ENCODE assay signal across 23 cellular contexts in the genomic region with DNA sequence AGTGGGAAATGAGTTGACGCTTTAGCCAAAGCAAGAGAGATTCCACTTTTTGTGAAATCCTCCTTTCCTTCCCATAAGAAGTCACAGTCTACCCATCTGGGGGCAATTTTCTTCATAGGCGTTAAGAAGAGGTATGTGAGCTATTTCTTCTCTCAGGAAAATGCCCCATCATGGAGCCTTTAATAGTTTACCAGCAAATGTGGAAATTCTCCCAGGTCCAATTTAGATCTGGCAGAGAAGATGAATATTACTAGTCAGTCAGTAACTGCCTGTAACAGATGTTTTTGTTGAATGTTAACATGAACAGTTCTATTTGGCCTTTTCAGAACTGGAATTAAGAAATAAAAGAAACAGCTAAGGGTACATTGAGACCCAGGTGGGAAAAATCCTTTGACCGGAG.
"Had no signal": no experiment of that assay in that cellular context is flagged by ENCODE, and none has a peak within 500 bp of the region (broad histone marks: within the 10 kb centered on the region; RNA-seq: fewer than 3 reads in every experiment).

No MANE protein-coding gene starts in this region.

- H3K9me3 Mint-ChIP-seq: dendritic cell treated with granulocyte-macrophage colony-stimulating factor and Interleukin-4, amounts not matched to agents 40 ng/mL and 50 ng/mL, for 4 days; endodermal cell; memory B cell; natural killer cell treated with Interleukin-12 subunit alpha and Interleukin-12 subunit beta and Interleukin-15 and Interleukin-18, amount 100 ng/mL, for 72 hours; neural crest cell; stimulated activated naive CD8-positive, alpha-beta T cell treated with anti-CD3 and anti-CD28 coated beads, Interleukin-15, amount 100 ng/mL, for 72 hours; type B pancreatic cell had no signal

- DNase-seq: central memory CD4-positive, alpha-beta T cell; colonic mucosa; effector CD8-positive, alpha-beta T cell; endodermal cell; head of caudate nucleus; kidney; right lobe of liver; small intestine; stimulated activated CD4-positive, alpha-beta T cell treated with anti-CD3 and anti-CD28 coated beads, Interleukin-15, amount 100 ng/mL, for 24 hours; stimulated activated CD4-positive, alpha-beta T cell treated with anti-CD3 and anti-CD28 coated beads, Interleukin-2, amount 100 ng/mL, for 48 hours; stimulated activated naive B cell treated with anti-CD40 and anti-IgM and Interleukin-4, amounts not matched to agents 10 μg/mL and 1 μg/mL and 100 μg/mL, for 72 hours; stimulated activated naive CD8-positive, alpha-beta T cell treated with anti-CD3 and anti-CD28 coated beads, Interleukin-15, amount 100 ng/mL, for 72 hours had no signal

- H3K27ac ChIP-seq: colonic mucosa, hepatocyte, neutrophil, parathyroid adenoma, right lobe of liver, suprapubic skin had no signal

- H3K79me2 ChIP-seq: hepatocyte, parathyroid adenoma had no signal

- H3K4me2 ChIP-seq: hepatocyte had no signal

- H2AFZ ChIP-seq: hepatocyte, parathyroid adenoma had no signal

- H3K27me3 ChIP-seq: colonic mucosa, hepatocyte, neutrophil, right lobe of liver, suprapubic skin had no signal

- H3K9ac ChIP-seq: parathyroid adenoma had no signal

- H3K9me3 ChIP-seq: colonic mucosa, neutrophil, right lobe of liver, suprapubic skin had no signal

- H3K4me3 Mint-ChIP-seq: dendritic cell treated with granulocyte-macrophage colony-stimulating factor and Interleukin-4, amounts not matched to agents 40 ng/mL and 50 ng/mL, for 4 days; endodermal cell; memory B cell; natural killer cell treated with Interleukin-12 subunit alpha and Interleukin-12 subunit beta and Interleukin-15 and Interleukin-18, amount 100 ng/mL, for 72 hours; neural crest cell; stimulated activated naive B cell treated with anti-CD40 and anti-IgM and Interleukin-4, amounts not matched to agents 10 μg/mL and 1 μg/mL and 100 μg/mL, for 72 hours; stimulated activated naive CD8-positive, alpha-beta T cell treated with anti-CD3 and anti-CD28 coated beads, Interleukin-15, amount 100 ng/mL, for 72 hours; type B pancreatic cell had no signal

- H3K4me1 Mint-ChIP-seq: endodermal cell; memory B cell; neural crest cell; stimulated activated naive B cell treated with anti-CD40 and anti-IgM and Interleukin-4, amounts not matched to agents 10 μg/mL and 1 μg/mL and 100 μg/mL, for 72 hours; stimulated activated naive CD8-positive, alpha-beta T cell treated with anti-CD3 and anti-CD28 coated beads, Interleukin-15, amount 100 ng/mL, for 72 hours had no signal

- H3K36me3 ChIP-seq: colonic mucosa, neutrophil, right lobe of liver, suprapubic skin had no signal

- H3K36me3 Mint-ChIP-seq: natural killer cell treated with Interleukin-12 subunit alpha and Interleukin-12 subunit beta and Interleukin-15 and Interleukin-18, amount 100 ng/mL, for 72 hours; stimulated activated naive B cell treated with anti-CD40 and anti-IgM and Interleukin-4, amounts not matched to agents 10 μg/mL and 1 μg/mL and 100 μg/mL, for 72 hours; type B pancreatic cell had no signal

- H3K4me1 ChIP-seq: colonic mucosa, parathyroid adenoma, right lobe of liver, suprapubic skin had no signal

- H3K4me3 ChIP-seq: colonic mucosa, hepatocyte, lung, right lobe of liver, suprapubic skin had no signal

- H3K27ac Mint-ChIP-seq: dendritic cell treated with granulocyte-macrophage colony-stimulating factor and Interleukin-4, amounts not matched to agents 40 ng/mL and 50 ng/mL, for 4 days; endodermal cell; memory B cell; natural killer cell treated with Interleukin-12 subunit alpha and Interleukin-12 subunit beta and Interleukin-15 and Interleukin-18, amount 100 ng/mL, for 72 hours; progenitor cell of endocrine pancreas; stimulated activated naive B cell treated with anti-CD40 and anti-IgM and Interleukin-4, amounts not matched to agents 10 μg/mL and 1 μg/mL and 100 μg/mL, for 72 hours; stimulated activated naive CD8-positive, alpha-beta T cell treated with anti-CD3 and anti-CD28 coated beads, Interleukin-15, amount 100 ng/mL, for 72 hours; type B pancreatic cell had no signal

- H3K27me3 Mint-ChIP-seq: dendritic cell treated with granulocyte-macrophage colony-stimulating factor and Interleukin-4, amounts not matched to agents 40 ng/mL and 50 ng/mL, for 4 days; memory B cell; natural killer cell treated with Interleukin-12 subunit alpha and Interleukin-12 subunit beta and Interleukin-15 and Interleukin-18, amount 100 ng/mL, for 72 hours; progenitor cell of endocrine pancreas; stimulated activated naive B cell treated with anti-CD40 and anti-IgM and Interleukin-4, amounts not matched to agents 10 μg/mL and 1 μg/mL and 100 μg/mL, for 72 hours; stimulated activated naive CD8-positive, alpha-beta T cell treated with anti-CD3 and anti-CD28 coated beads, Interleukin-15, amount 100 ng/mL, for 72 hours; type B pancreatic cell had no signal
